29 cellular contexts compared by ENCODE assay signal in the genomic region with DNA sequence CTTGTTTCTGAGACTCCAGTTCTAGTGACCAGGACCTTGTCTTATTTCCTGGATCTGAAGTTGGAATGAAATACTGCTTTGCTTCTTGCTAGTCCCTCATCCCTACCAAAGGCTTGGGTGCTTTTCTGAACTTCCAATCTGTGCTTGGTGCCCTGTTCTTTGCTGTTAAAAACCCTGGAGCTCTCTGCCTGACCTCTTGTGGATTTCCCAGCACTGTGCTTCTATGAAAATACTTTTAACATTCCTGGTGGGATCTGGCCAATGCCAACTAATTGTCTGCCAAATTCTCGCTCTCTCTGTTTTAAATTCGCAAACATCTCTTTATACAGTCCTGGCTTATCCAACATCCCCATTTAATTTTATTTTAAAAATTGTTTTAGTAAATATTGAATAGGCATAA.
"Had no signal": no experiment of that assay in that cellular context is flagged by ENCODE, and none has a peak within 500 bp of the region (broad histone marks: within the 10 kb centered on the region; RNA-seq: fewer than 3 reads in every experiment).

No MANE protein-coding gene starts in this region.

- DNase-seq: activated B cell treated with CpG ODN at 0.5 μM for 24 hours; activated CD4-positive, alpha-beta T cell treated with anti-CD3 and anti-CD28 coated beads for 1 hour; activated CD4-positive, alpha-beta T cell treated with anti-CD3 and anti-CD28 coated beads, Interleukin-2, amount 10 ng/mL, durations not matched to agents 24 days and 14 days; activated CD4-positive, alpha-beta T cell treated with anti-CD3 and anti-CD28 coated beads, Interleukin-2, amount 50 U/mL, for 48 hours; activated CD8-positive, alpha-beta memory T cell treated with anti-CD3 and anti-CD28 coated beads, Interleukin-2, amount 10 ng/mL, durations not matched to agents 7 days and 5 days; activated effector memory CD4-positive, alpha-beta T cell treated with anti-CD3 and anti-CD28 coated beads, Interleukin-2, amount 50 U/mL, for 16 hours; activated naive CD4-positive, alpha-beta T cell treated with Interleukin-2 at 50 U/mL for 16 hours; activated naive CD8-positive, alpha-beta T cell treated with anti-CD3 and anti-CD28 coated beads, Interleukin-2, amount 50 U/mL, for 24 hours; activated T-cell treated with anti-CD3 and anti-CD28 coated beads, Interleukin-2, amount 50 U/mL, for 4 hours; amniotic stem cell; body of pancreas; central memory CD4-positive, alpha-beta T cell; NCI-H1092; NCI-H1417; NCI-H1694; NCI-H2029; NCI-H345; NCI-H510A; NCI-H526 treated with DMSO at 0.1 percent for 48 hours; NCI-H82; OCI-M1; Peyer's patch; SHP77; T-helper 2 cell; T1000 had no signal

- H3K27ac ChIP-seq: body of pancreas, KMS-11, Peyer's patch, RWPE1, SJSA1 had no signal

- H3K4me1 ChIP-seq: Peyer's patch, SJSA1 had no signal

- H3K27me3 ChIP-seq: body of pancreas, Peyer's patch had no signal

- H3K4me2 ChIP-seq: KMS-11 had no signal

- H3K4me1 Mint-ChIP-seq: activated B cell treated with CpG ODN at 0.5 μM for 24 hours; activated CD4-positive, alpha-beta T cell treated with anti-CD3 and anti-CD28 coated beads, Interleukin-2, amount 10 ng/mL, durations not matched to agents 24 days and 14 days; activated CD8-positive, alpha-beta memory T cell treated with anti-CD3 and anti-CD28 coated beads, Interleukin-2, amount 10 ng/mL, durations not matched to agents 7 days and 5 days; activated naive CD8-positive, alpha-beta T cell treated with anti-CD3 and anti-CD28 coated beads, Interleukin-2, amount 50 U/mL, for 24 hours had no signal

- H3K27ac Mint-ChIP-seq: activated B cell treated with CpG ODN at 0.5 μM for 24 hours; activated CD4-positive, alpha-beta T cell treated with anti-CD3 and anti-CD28 coated beads, Interleukin-2, amount 10 ng/mL, durations not matched to agents 24 days and 14 days; activated CD8-positive, alpha-beta memory T cell treated with anti-CD3 and anti-CD28 coated beads, Interleukin-2, amount 10 ng/mL, durations not matched to agents 7 days and 5 days; activated naive CD4-positive, alpha-beta T cell treated with anti-CD3 and anti-CD28 coated beads, Interleukin-2, amount 50 U/mL, for 72 hours; activated naive CD8-positive, alpha-beta T cell treated with anti-CD3 and anti-CD28 coated beads, Interleukin-2, amount 50 U/mL, for 24 hours had no signal

- H3K9ac ChIP-seq: KMS-11 had no signal

- H3K36me3 Mint-ChIP-seq: activated CD8-positive, alpha-beta memory T cell treated with anti-CD3 and anti-CD28 coated beads, Interleukin-2, amount 10 ng/mL, durations not matched to agents 7 days and 5 days; activated naive CD4-positive, alpha-beta T cell treated with anti-CD3 and anti-CD28 coated beads, Interleukin-2, amount 50 U/mL, for 72 hours had no signal

- H3K36me3 ChIP-seq: Peyer's patch, SJSA1 had no signal

- H3K9me3 Mint-ChIP-seq: activated B cell treated with CpG ODN at 0.5 μM for 24 hours; activated naive CD4-positive, alpha-beta T cell treated with anti-CD3 and anti-CD28 coated beads, Interleukin-2, amount 50 U/mL, for 72 hours; activated naive CD8-positive, alpha-beta T cell treated with anti-CD3 and anti-CD28 coated beads, Interleukin-2, amount 50 U/mL, for 24 hours; activated T-cell treated with anti-CD3 and anti-CD28 coated beads, Interleukin-2, amount 50 U/mL, for 4 hours had no signal

- H3K4me3 Mint-ChIP-seq: activated B cell treated with CpG ODN at 0.5 μM for 24 hours; activated CD4-positive, alpha-beta T cell treated with anti-CD3 and anti-CD28 coated beads, Interleukin-2, amount 10 ng/mL, durations not matched to agents 24 days and 14 days; activated CD8-positive, alpha-beta memory T cell treated with anti-CD3 and anti-CD28 coated beads, Interleukin-2, amount 10 ng/mL, durations not matched to agents 7 days and 5 days; activated naive CD8-positive, alpha-beta T cell treated with anti-CD3 and anti-CD28 coated beads, Interleukin-2, amount 50 U/mL, for 24 hours; activated T-cell treated with anti-CD3 and anti-CD28 coated beads, Interleukin-2, amount 50 U/mL, for 4 hours had no signal

- H3K9me3 ChIP-seq: body of pancreas, Peyer's patch, SJSA1 had no signal

- H3K4me3 ChIP-seq: body of pancreas, Peyer's patch, SJSA1 had no signal

- ATAC-seq: activated CD8-positive, alpha-beta memory T cell treated with anti-CD3 and anti-CD28 coated beads, Interleukin-2, amount 10 ng/mL, durations not matched to agents 7 days and 5 days; activated naive CD4-positive, alpha-beta T cell treated with anti-CD3 and anti-CD28 coated beads, Interleukin-2, amount 50 U/mL, for 72 hours; activated naive CD8-positive, alpha-beta T cell treated with anti-CD3 and anti-CD28 coated beads, Interleukin-2, amount 50 U/mL, for 24 hours; activated T-cell treated with anti-CD3 and anti-CD28 coated beads, Interleukin-2, amount 50 U/mL, for 4 hours; body of pancreas had no signal
